Comparison of ENCODE assay signal across 1 cellular context in genomic region chr15:49046113-49046883, GRCh38.
A peak's percentile ranks its signal among the peaks of the same experiment; 100 is the strongest.
TF ChIP-seq lines count a peak whose summit lies in the region.

SECISBP2L (minus strand) TSS chr15:49046446; CDS start chr15:49046299, 147 bp downstream.

TF ChIP-seq in K562, 482 proteins besides CTCF, POLR2A, EP300 and RAD21 (continued from another document and continues in another):
- TF ChIP-seq NR2F6 (CRISPR knock-in tag; IDR thresholded peaks at IDR 0.05) (no peak), ARID2 (IDR thresholded peaks at IDR 0.05) (no peak), THRA (IDR thresholded peaks at IDR 0.05) (no peak), ZEB2 (IDR thresholded peaks at IDR 0.05) (peak; percentile 70; the same call in 1 of the 2 replicates), BHLHE40 (IDR thresholded peaks at IDR 0.05; ENCODE audit: low read length) (peak; percentile 46), ZBED1 (IDR thresholded peaks at IDR 0.05) (no peak; the same call in 1 of the 2 replicates), FOXM1 (IDR thresholded peaks at IDR 0.05; ENCODE audit: low read depth) (0 out of 2 replicates have a peak, but pooled peaks have one; percentile 61), FOXM1 (CRISPR knock-in tag; IDR thresholded peaks at IDR 0.05; ENCODE audit: low read depth) (0 out of 2 replicates have a peak, but pooled peaks have one; percentile 12), CBX1 (IDR thresholded peaks at IDR 0.05; ENCODE audit: low read depth) (peak; percentile 85), MTA2 (IDR thresholded peaks at IDR 0.05; ENCODE audit: low read depth) (peak; percentile 8; the same call in 1 of the 2 replicates), HIVEP1 (CRISPR knock-in tag; IDR thresholded peaks at IDR 0.05) (no peak), RFX5 (IDR thresholded peaks at IDR 0.05; ENCODE audit: low read depth, low read length) (no peak), ZNF445 (CRISPR knock-in tag; IDR thresholded peaks at IDR 0.05; ENCODE audit: low read depth) (no peak), PYGO2 (tag; IDR thresholded peaks at IDR 0.05) (no peak), MLX (CRISPR knock-in tag; conservative IDR thresholded peaks at IDR 0.05) (no peak), RFX1 (IDR thresholded peaks at IDR 0.05) (no peak), JUN (IDR thresholded peaks at IDR 0.05; ENCODE audit: borderline replicate concordance, low read depth, low read length) (peak; percentile 63; the same call in 1 of the 2 replicates), JUN (CRISPR knock-in tag; IDR thresholded peaks at IDR 0.05; ENCODE audit: borderline replicate concordance) (no peak), ZNF780A (CRISPR knock-in tag; IDR thresholded peaks at IDR 0.05) (no peak), POLR2G (IDR thresholded peaks at IDR 0.05; ENCODE audit: low read depth, low read length) (peak; percentile 91), FOXA1 (IDR thresholded peaks at IDR 0.05; ENCODE audit: borderline replicate concordance) (no peak), CEBPZ (IDR thresholded peaks at IDR 0.05; ENCODE audit: borderline replicate concordance, low read depth, low read length) (no peak), ZNF740 (CRISPR knock-in tag; IDR thresholded peaks at IDR 0.05) (no peak), ZNF740 (tag; IDR thresholded peaks at IDR 0.05) (no peak), FOXP4 (CRISPR knock-in tag; IDR thresholded peaks at IDR 0.05; ENCODE audit: borderline replicate concordance) (no peak), NFE2 (IDR thresholded peaks at IDR 0.05; ENCODE audit: low read depth) (0 out of 2 replicates have a peak, but pooled peaks have one; percentile 28), ZC3H4 (CRISPR knock-in tag; IDR thresholded peaks at IDR 0.05; ENCODE audit: borderline replicate concordance) (no peak), MYC (IDR thresholded peaks at IDR 0.05; ENCODE audit: low read depth, low read length) (peak; percentile 58; the same call in 1 of the 2 replicates), MYC (CRISPR knock-in tag; IDR thresholded peaks at IDR 0.05; ENCODE audit: borderline replicate concordance, low read depth) (no peak), CBX5 (IDR thresholded peaks at IDR 0.05; ENCODE audit: borderline replicate concordance, low read depth) (peak; percentile 55; the same call in 1 of the 2 replicates), ZNF239 (CRISPR knock-in tag; IDR thresholded peaks at IDR 0.05) (no peak), POLR2B (IDR thresholded peaks at IDR 0.05; ENCODE audit: low read depth, partially characterized antibody) (peak; percentile 62), CBFA2T3 (IDR thresholded peaks at IDR 0.05) (peak; percentile 43), U2AF1 (optimal IDR thresholded peaks at IDR 0.05; ENCODE audit: low read depth, low read length) (no peak), MEIS2 (IDR thresholded peaks at IDR 0.05; ENCODE audit: partially characterized antibody) (peak; percentile 69), HDAC2 (IDR thresholded peaks at IDR 0.05) (peak; percentile 67)
- TF ChIP-seq, protein P1, sequence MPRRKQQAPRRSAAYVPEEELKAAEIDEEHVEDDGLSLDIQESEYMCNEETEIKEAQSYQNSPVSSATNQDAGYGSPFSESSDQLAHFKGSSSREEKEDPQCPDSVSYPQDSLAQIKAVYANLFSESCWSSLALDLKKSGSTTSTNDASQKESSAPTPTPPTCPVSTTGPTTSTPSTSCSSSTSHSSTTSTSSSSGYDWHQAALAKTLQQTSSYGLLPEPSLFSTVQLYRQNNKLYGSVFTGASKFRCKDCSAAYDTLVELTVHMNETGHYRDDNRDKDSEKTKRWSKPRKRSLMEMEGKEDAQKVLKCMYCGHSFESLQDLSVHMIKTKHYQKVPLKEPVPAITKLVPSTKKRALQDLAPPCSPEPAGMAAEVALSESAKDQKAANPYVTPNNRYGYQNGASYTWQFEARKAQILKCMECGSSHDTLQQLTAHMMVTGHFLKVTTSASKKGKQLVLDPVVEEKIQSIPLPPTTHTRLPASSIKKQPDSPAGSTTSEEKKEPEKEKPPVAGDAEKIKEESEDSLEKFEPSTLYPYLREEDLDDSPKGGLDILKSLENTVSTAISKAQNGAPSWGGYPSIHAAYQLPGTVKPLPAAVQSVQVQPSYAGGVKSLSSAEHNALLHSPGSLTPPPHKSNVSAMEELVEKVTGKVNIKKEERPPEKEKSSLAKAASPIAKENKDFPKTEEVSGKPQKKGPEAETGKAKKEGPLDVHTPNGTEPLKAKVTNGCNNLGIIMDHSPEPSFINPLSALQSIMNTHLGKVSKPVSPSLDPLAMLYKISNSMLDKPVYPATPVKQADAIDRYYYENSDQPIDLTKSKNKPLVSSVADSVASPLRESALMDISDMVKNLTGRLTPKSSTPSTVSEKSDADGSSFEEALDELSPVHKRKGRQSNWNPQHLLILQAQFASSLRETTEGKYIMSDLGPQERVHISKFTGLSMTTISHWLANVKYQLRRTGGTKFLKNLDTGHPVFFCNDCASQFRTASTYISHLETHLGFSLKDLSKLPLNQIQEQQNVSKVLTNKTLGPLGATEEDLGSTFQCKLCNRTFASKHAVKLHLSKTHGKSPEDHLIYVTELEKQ (CRISPR knock-in tag; IDR thresholded peaks at IDR 0.05): no peak
- TF ChIP-seq, protein P2, sequence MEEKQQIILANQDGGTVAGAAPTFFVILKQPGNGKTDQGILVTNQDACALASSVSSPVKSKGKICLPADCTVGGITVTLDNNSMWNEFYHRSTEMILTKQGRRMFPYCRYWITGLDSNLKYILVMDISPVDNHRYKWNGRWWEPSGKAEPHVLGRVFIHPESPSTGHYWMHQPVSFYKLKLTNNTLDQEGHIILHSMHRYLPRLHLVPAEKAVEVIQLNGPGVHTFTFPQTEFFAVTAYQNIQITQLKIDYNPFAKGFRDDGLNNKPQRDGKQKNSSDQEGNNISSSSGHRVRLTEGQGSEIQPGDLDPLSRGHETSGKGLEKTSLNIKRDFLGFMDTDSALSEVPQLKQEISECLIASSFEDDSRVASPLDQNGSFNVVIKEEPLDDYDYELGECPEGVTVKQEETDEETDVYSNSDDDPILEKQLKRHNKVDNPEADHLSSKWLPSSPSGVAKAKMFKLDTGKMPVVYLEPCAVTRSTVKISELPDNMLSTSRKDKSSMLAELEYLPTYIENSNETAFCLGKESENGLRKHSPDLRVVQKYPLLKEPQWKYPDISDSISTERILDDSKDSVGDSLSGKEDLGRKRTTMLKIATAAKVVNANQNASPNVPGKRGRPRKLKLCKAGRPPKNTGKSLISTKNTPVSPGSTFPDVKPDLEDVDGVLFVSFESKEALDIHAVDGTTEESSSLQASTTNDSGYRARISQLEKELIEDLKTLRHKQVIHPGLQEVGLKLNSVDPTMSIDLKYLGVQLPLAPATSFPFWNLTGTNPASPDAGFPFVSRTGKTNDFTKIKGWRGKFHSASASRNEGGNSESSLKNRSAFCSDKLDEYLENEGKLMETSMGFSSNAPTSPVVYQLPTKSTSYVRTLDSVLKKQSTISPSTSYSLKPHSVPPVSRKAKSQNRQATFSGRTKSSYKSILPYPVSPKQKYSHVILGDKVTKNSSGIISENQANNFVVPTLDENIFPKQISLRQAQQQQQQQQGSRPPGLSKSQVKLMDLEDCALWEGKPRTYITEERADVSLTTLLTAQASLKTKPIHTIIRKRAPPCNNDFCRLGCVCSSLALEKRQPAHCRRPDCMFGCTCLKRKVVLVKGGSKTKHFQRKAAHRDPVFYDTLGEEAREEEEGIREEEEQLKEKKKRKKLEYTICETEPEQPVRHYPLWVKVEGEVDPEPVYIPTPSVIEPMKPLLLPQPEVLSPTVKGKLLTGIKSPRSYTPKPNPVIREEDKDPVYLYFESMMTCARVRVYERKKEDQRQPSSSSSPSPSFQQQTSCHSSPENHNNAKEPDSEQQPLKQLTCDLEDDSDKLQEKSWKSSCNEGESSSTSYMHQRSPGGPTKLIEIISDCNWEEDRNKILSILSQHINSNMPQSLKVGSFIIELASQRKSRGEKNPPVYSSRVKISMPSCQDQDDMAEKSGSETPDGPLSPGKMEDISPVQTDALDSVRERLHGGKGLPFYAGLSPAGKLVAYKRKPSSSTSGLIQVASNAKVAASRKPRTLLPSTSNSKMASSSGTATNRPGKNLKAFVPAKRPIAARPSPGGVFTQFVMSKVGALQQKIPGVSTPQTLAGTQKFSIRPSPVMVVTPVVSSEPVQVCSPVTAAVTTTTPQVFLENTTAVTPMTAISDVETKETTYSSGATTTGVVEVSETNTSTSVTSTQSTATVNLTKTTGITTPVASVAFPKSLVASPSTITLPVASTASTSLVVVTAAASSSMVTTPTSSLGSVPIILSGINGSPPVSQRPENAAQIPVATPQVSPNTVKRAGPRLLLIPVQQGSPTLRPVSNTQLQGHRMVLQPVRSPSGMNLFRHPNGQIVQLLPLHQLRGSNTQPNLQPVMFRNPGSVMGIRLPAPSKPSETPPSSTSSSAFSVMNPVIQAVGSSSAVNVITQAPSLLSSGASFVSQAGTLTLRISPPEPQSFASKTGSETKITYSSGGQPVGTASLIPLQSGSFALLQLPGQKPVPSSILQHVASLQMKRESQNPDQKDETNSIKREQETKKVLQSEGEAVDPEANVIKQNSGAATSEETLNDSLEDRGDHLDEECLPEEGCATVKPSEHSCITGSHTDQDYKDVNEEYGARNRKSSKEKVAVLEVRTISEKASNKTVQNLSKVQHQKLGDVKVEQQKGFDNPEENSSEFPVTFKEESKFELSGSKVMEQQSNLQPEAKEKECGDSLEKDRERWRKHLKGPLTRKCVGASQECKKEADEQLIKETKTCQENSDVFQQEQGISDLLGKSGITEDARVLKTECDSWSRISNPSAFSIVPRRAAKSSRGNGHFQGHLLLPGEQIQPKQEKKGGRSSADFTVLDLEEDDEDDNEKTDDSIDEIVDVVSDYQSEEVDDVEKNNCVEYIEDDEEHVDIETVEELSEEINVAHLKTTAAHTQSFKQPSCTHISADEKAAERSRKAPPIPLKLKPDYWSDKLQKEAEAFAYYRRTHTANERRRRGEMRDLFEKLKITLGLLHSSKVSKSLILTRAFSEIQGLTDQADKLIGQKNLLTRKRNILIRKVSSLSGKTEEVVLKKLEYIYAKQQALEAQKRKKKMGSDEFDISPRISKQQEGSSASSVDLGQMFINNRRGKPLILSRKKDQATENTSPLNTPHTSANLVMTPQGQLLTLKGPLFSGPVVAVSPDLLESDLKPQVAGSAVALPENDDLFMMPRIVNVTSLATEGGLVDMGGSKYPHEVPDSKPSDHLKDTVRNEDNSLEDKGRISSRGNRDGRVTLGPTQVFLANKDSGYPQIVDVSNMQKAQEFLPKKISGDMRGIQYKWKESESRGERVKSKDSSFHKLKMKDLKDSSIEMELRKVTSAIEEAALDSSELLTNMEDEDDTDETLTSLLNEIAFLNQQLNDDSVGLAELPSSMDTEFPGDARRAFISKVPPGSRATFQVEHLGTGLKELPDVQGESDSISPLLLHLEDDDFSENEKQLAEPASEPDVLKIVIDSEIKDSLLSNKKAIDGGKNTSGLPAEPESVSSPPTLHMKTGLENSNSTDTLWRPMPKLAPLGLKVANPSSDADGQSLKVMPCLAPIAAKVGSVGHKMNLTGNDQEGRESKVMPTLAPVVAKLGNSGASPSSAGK (IDR thresholded peaks at IDR 0.05): peak; percentile 37; the same call in 1 of the 2 replicates
